ENCODE assay signal across 12 cellular contexts in genomic region chr1:204083491-204083890, GRCh38. TPM values are rescaled to one million over a fixed set of nuclear protein-coding genes. Genes with fewer than 3 reads are reported as not detected.
A peak's percentile ranks its signal among the peaks of the same experiment; 100 is the strongest.
DNase-seq lines count a peak whose midpoint lies in the region; ATAC-seq and TF ChIP-seq lines count a peak whose summit lies in the region.
"Had no signal": no experiment of that assay in that cellular context is flagged by ENCODE, and none has a peak within 500 bp of the region (broad histone marks: within the 10 kb centered on the region; RNA-seq: fewer than 3 reads in every experiment).

No MANE protein-coding gene starts in this region.

- DNase-seq in Caco-2 (no peak), gastrocnemius medialis (no peak), SIG-M5 treated with dmso at 0.1 percent for 504 hours (lab: John Stamatoyannopoulos, UW; ENCODE audit: unreplicated experiment) (no peak), NCI-H1092 treated with DMSO at 0.1 percent for 48 hours (lab: John Stamatoyannopoulos, UW) (no peak), SW480 (ENCODE audit: low spot score) (no peak)
- DNase-seq: activated CD8-positive, alpha-beta T cell treated with anti-CD3 and anti-CD28 coated beads, Interleukin-2, amount 10 ng/mL, durations not matched to agents 7 days and 5 days; activated effector memory CD4-positive, alpha-beta T cell treated with anti-CD3 and anti-CD28 coated beads, Interleukin-2, amount 50 U/mL, for 16 hours; stimulated activated CD4-positive, alpha-beta T cell treated with anti-CD3 and anti-CD28 coated beads, Interleukin-2, amount 100 ng/mL, for 24 hours had no signal

- POLR2A ChIA-PET in Caco-2 (lab: Charles Lee), result no interaction called here

- H3K36me3 Mint-ChIP-seq in Caco-2 (ENCODE audit: insufficient read depth, unreplicated experiment), result peaks cover 5% of the 10 kb centered on the region

- H3K4me3 ChIP-seq in Caco-2 (ENCODE audit: low read depth, low read length) (no peak overlapping the region), gastrocnemius medialis (no peak overlapping the region)

- no peak for TF ChIP-seq POLR2A in gastrocnemius medialis (IDR thresholded peaks at IDR 0.05)

- CTCF ChIA-PET in Caco-2 (lab: Charles Lee), result interaction anchor here (0.5 kb wide), 1 partner anchor 214 kb away, joined by 3 read pairs; no protein-coding TSS in a partner anchor

- H3K27me3 ChIP-seq in Caco-2 (replicated peaks; ENCODE audit: control insufficient read depth, insufficient read depth, low read length) (no peaks in the 10 kb centered on the region), layer of hippocampus (ENCODE audit: control insufficient read depth, insufficient read depth, low read length) (no peaks in the 10 kb centered on the region), gastrocnemius medialis (no peaks in the 10 kb centered on the region)

- H3K36me3 ChIP-seq in Caco-2 (ENCODE audit: control insufficient read depth, insufficient read depth, low read length) (peaks cover 1% of the 10 kb centered on the region), gastrocnemius medialis (no peaks in the 10 kb centered on the region)

- H3K4me1 Mint-ChIP-seq in Caco-2 (ENCODE audit: low read depth, unreplicated experiment), result peaks cover 42% of the 10 kb centered on the region

- H3K27ac Mint-ChIP-seq in Caco-2 (ENCODE audit: unreplicated experiment), result peak overlapping the region; percentile 85
- H3K27ac Mint-ChIP-seq: activated CD8-positive, alpha-beta T cell treated with anti-CD3 and anti-CD28 coated beads, Interleukin-2, amount 10 ng/mL, durations not matched to agents 7 days and 5 days had no signal

- ATAC-seq in gastrocnemius medialis (peak in 1 of 2 donors; percentile 20), HG02763 (IDR thresholded peaks at IDR 0.05; ENCODE audit: unreplicated experiment) (no peak)
- ATAC-seq: activated CD8-positive, alpha-beta T cell treated with anti-CD3 and anti-CD28 coated beads, Interleukin-2, amount 10 ng/mL, durations not matched to agents 7 days and 5 days; SK-N-SH treated with all-trans-retinoic acid at 6 μM for 48 hours had no signal

- in situ Hi-C loops in gastrocnemius medialis (cut with MboI; ENCODE audit: low sequenced_read_pairs in 4 of 4), result no loop called here

- H3K4me1 ChIP-seq in Caco-2 (peaks cover 41% of the 10 kb centered on the region), gastrocnemius medialis (peaks cover 94 to 100% of the 10 kb centered on the region in 2 donors)

- H3K4me3 Mint-ChIP-seq in Caco-2 (ENCODE audit: unreplicated experiment), result no peak overlapping the region
- H3K4me3 Mint-ChIP-seq: activated CD8-positive, alpha-beta T cell treated with anti-CD3 and anti-CD28 coated beads, Interleukin-2, amount 10 ng/mL, durations not matched to agents 7 days and 5 days had no signal

- no peak for TF ChIP-seq CTCF in Caco-2 (IDR thresholded peaks at IDR 0.05; ENCODE audit: insufficient read depth in 1 of 2, low read depth in 1 of 2, low read length in 1 of 2, severe bottlenecking in 1 of 2, unreplicated experiment in 1 of 2)
- TF ChIP-seq CTCF in VCaP (conservative IDR thresholded peaks at IDR 0.05), result no peak
- TF ChIP-seq CTCF in gastrocnemius medialis (IDR thresholded peaks at IDR 0.05 in 4 of 5, conservative IDR thresholded peaks at IDR 0.05 in 1 of 5), result no peak

- BruUV-seq in Caco-2 (replicated peaks; lab: Mats Ljungman, UMichigan), result no TSS peak

- no peaks in the 10 kb centered on the region for H3K27me3 Mint-ChIP-seq in Caco-2 (ENCODE audit: insufficient read depth, unreplicated experiment)

- H3K27ac ChIP-seq in VCaP, result peak overlapping the region; percentile 100
- peak overlapping the region; percentile 55 for H3K27ac ChIP-seq in layer of hippocampus (ENCODE audit: low read depth, low read length)
- peak overlapping the region; percentile 85 to 94 (median 92) for H3K27ac ChIP-seq in gastrocnemius medialis

- H3K9me3 Mint-ChIP-seq in Caco-2 (ENCODE audit: unreplicated experiment), result no peaks in the 10 kb centered on the region

- no peaks in the 10 kb centered on the region for H3K9me3 ChIP-seq in Caco-2
- H3K9me3 ChIP-seq in gastrocnemius medialis, result no peaks in the 10 kb centered on the region

- intact Hi-C loops in Caco-2 (cut with micrococcal nuclease; ENCODE audit: unreplicated experiment), result no loop called here
- intact Hi-C loops in gastrocnemius medialis (cut with DNase I; ENCODE audit: low total_unique reads), result loop anchor here (5.0 to 10.0 kb wide), 2 partner anchors 221 to 1049 kb away; partner anchors contain the start of gene SNRPE

RNA-seq across cellular contexts. Expression of gene SOX13, which starts 10.6 kb away (rescaled TPM):
- 31.5 and 34.5 TPM in 2 replicates for total RNA-seq in Caco-2 (2022)
- 10 to 100 TPM; 15.6 to 31.1 (median 16.3) TPM for total RNA-seq in gastrocnemius medialis
